ENCODE assay signal across 27 cellular contexts in genomic region chr6:18414102-18414501, GRCh38.
"Had no signal": no experiment of that assay in that cellular context is flagged by ENCODE, and none has a peak within 500 bp of the region (broad histone marks: within the 10 kb centered on the region; RNA-seq: fewer than 3 reads in every experiment).

No MANE protein-coding gene starts in this region.

- H3K4me3 ChIP-seq: left lung, lower lobe of right lung, spleen, suprapubic skin, thoracic aorta, tibial nerve, vagina had no signal

- DNase-seq: hippocampal formation; immature natural killer cell; kidney; left colon; left lung; lower lobe of right lung; mammary epithelial cell; mesenchymal stem cell; naive thymus-derived CD8-positive, alpha-beta T cell; occipital lobe; retina; right cardiac atrium; small intestine; spleen; stimulated activated CD4-positive, alpha-beta T cell treated with anti-CD3 and anti-CD28 coated beads, Interleukin-4, amount 100 ng/mL, for 24 hours; stimulated activated naive CD4-positive, alpha-beta T cell had no signal

- H3K4me1 Mint-ChIP-seq: immature natural killer cell; neural crest cell; stimulated activated effector memory CD8-positive, alpha-beta T cell treated with anti-CD3 and anti-CD28 coated beads, Interleukin-12 subunit alpha, Interleukin-12 subunit beta, amount 100 ng/mL, for 72 hours had no signal

- H3K27me3 Mint-ChIP-seq: naive thymus-derived CD8-positive, alpha-beta T cell; stimulated activated naive CD8-positive, alpha-beta T cell treated with anti-CD3 and anti-CD28 coated beads, Interleukin-15, Interleukin-2, amounts not matched to agents 100 ng/mL and 50 ng/mL, for 24 hours; type B pancreatic cell had no signal

- H3K36me3 Mint-ChIP-seq: stimulated activated effector memory CD8-positive, alpha-beta T cell treated with anti-CD3 and anti-CD28 coated beads, Interleukin-12 subunit alpha, Interleukin-12 subunit beta, amount 100 ng/mL, for 72 hours had no signal

- H3K4me1 ChIP-seq: parathyroid adenoma, vagina had no signal

- H3K27ac ChIP-seq: lower lobe of right lung, parathyroid adenoma, suprapubic skin, thoracic aorta, tibial nerve, vagina had no signal

- H3K9ac ChIP-seq: parathyroid adenoma had no signal

- H3K9me3 Mint-ChIP-seq: stimulated activated effector memory CD8-positive, alpha-beta T cell treated with anti-CD3 and anti-CD28 coated beads, Interleukin-12 subunit alpha, Interleukin-12 subunit beta, amount 100 ng/mL, for 72 hours had no signal

- ATAC-seq: left colon; naive thymus-derived CD8-positive, alpha-beta T cell; right cardiac atrium; sciatic nerve; stimulated activated effector memory CD8-positive, alpha-beta T cell treated with anti-CD3 and anti-CD28 coated beads, Interleukin-12 subunit alpha, Interleukin-12 subunit beta, amount 100 ng/mL, for 72 hours had no signal

- H3K27me3 ChIP-seq: left lung, spleen, suprapubic skin, tibial nerve, vagina had no signal

- H3K36me3 ChIP-seq: suprapubic skin, thoracic aorta, tibial nerve, vagina had no signal

- H3K4me3 Mint-ChIP-seq: immature natural killer cell; naive thymus-derived CD8-positive, alpha-beta T cell; nephron; neural crest cell; stimulated activated effector memory CD8-positive, alpha-beta T cell treated with anti-CD3 and anti-CD28 coated beads, Interleukin-12 subunit alpha, Interleukin-12 subunit beta, amount 100 ng/mL, for 72 hours; stimulated activated naive CD8-positive, alpha-beta T cell treated with anti-CD3 and anti-CD28 coated beads, Interleukin-15, Interleukin-2, amounts not matched to agents 100 ng/mL and 50 ng/mL, for 24 hours; type B pancreatic cell had no signal

- H3K9me3 ChIP-seq: left lung, lower lobe of right lung, spleen, suprapubic skin, thoracic aorta, tibial nerve, vagina had no signal

- H3K27ac Mint-ChIP-seq: immature natural killer cell; nephron; stimulated activated effector memory CD8-positive, alpha-beta T cell treated with anti-CD3 and anti-CD28 coated beads, Interleukin-12 subunit alpha, Interleukin-12 subunit beta, amount 100 ng/mL, for 72 hours; stimulated activated naive CD8-positive, alpha-beta T cell treated with anti-CD3 and anti-CD28 coated beads, Interleukin-15, Interleukin-2, amounts not matched to agents 100 ng/mL and 50 ng/mL, for 24 hours; type B pancreatic cell had no signal
